ENCODE assay signal across 9 cellular contexts in the genomic region with DNA sequence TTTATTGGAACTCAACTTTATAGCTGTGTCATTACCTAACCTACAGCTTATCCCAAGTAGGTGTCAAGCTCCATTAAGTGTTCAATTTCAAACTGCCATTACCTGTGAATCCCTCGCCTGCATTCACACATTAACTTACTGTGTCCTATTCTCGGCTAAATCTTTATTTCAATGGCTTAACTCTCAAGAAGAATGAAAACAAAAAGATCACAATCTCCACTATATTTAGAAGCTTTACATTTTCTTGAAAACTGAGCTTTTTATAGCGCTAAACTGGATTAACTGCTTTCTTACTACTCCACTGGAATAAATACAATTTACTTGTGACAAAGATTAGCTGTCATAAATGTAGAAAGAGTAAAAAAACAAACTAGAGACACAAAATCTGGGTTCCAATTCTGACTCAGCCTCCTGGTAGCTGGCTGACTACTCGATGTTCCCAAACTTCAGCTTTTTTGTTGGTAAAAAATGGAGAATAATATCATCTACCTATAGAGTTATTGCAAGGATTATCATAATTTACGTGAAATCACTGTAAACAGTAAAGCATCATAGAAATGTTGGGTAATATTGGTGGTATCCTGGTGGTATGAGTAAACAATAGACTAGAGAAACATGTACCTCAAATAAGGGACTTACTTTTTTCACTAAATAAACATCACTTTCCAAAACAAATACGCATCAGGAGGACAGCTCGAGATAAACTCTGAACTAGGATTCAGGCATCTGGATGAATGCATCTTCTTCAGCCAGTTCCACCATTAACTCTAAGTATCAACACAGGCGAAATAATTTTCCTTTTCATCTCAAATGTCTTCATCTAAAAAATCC. TPM values are rescaled to one million over a fixed set of nuclear protein-coding genes. Genes with fewer than 3 reads are reported as not detected.
A peak's percentile ranks its signal among the peaks of the same experiment; 100 is the strongest.
DNase-seq lines count a peak whose midpoint lies in the region; ATAC-seq and TF ChIP-seq lines count a peak whose summit lies in the region.
"Had no signal": no experiment of that assay in that cellular context is flagged by ENCODE, and none has a peak within 500 bp of the region (broad histone marks: within the 10 kb centered on the region; RNA-seq: fewer than 3 reads in every experiment).

No MANE protein-coding gene starts in this region.

- peaks cover 19% of the 10 kb centered on the region for H3K4me1 Mint-ChIP-seq in memory B cell

- H3K9me3 ChIP-seq in left ventricle myocardium inferior (replicated peaks) (no peaks in the 10 kb centered on the region), ascending aorta (no peaks in the 10 kb centered on the region), vagina (no peaks in the 10 kb centered on the region)

- peaks cover 7% of the 10 kb centered on the region for H3K36me3 Mint-ChIP-seq in memory B cell

- ATAC-seq in Right ventricle myocardium inferior (no peak), memory B cell (ENCODE audit: low read depth) (no peak), HG02642 (IDR thresholded peaks at IDR 0.05; ENCODE audit: poor library complexity, unreplicated experiment) (no peak)

- intact Hi-C loops in left ventricle myocardium inferior (cut with micrococcal nuclease) = no loop called here
- intact Hi-C loops in Right ventricle myocardium inferior (cut with DNase I) = no loop called here
- intact Hi-C loops in ascending aorta (cut with DNase I) = loop anchor here (5.0 kb wide), 2 partner anchors 825 to 1390 kb away; a partner anchor contains a TSS
- intact Hi-C loops in vagina (cut with DNase I) = no loop called here

- TF ChIP-seq CTCF in left ventricle myocardium inferior (IDR thresholded peaks at IDR 0.05; ENCODE audit: borderline replicate concordance) (no peak), ascending aorta (IDR thresholded peaks at IDR 0.05) (no peak), vagina (IDR thresholded peaks at IDR 0.05) (no peak)

- H3K4me3 Mint-ChIP-seq in memory B cell = peak overlapping the region; percentile 76

- H3K9me3 Mint-ChIP-seq in memory B cell = no peaks in the 10 kb centered on the region

- TF ChIP-seq POLR2A in vagina (IDR thresholded peaks at IDR 0.05) = no peak

- H3K4me1 ChIP-seq in left ventricle myocardium inferior (peaks cover 46% of the 10 kb centered on the region), ascending aorta (peaks cover 0 to 20% of the 10 kb centered on the region in 2 donors), vagina (peaks cover 38% of the 10 kb centered on the region)

- H3K27me3 ChIP-seq in left ventricle myocardium inferior (ENCODE audit: low read depth) (no peaks in the 10 kb centered on the region), ascending aorta (no peaks in the 10 kb centered on the region), vagina (no peaks in the 10 kb centered on the region)

- H3K27ac Mint-ChIP-seq in memory B cell = peak overlapping the region; percentile 92

- DNase-seq in left ventricle myocardium inferior (no peak), Right ventricle myocardium inferior (ENCODE audit: missing footprints) (no peak), ascending aorta (ENCODE audit: low spot score in 2 of 2) (no peak), memory B cell (ENCODE audit: low spot score in 2 of 2) (no peak), vagina (ENCODE audit: extremely low spot score in 2 of 2) (no peak), A172 (ENCODE audit: low spot score) (no peak), H4 (ENCODE audit: low spot score) (no peak)
- DNase-seq: NCI-H1694 had no signal

- peak overlapping the region; percentile 88 for H3K4me3 ChIP-seq in left ventricle myocardium inferior
- H3K4me3 ChIP-seq in ascending aorta = peak overlapping the region; percentile 60 to 93
- peak overlapping the region; percentile 66 to 80 for H3K4me3 ChIP-seq in vagina

- H3K27me3 Mint-ChIP-seq in memory B cell = no peaks in the 10 kb centered on the region

- H3K27ac ChIP-seq in left ventricle myocardium inferior (replicated peaks) = peak overlapping the region; percentile 94
- H3K27ac ChIP-seq in ascending aorta = no peak overlapping the region
- H3K27ac ChIP-seq in vagina = no peak overlapping the region

- peaks cover 12% of the 10 kb centered on the region for H3K36me3 ChIP-seq in left ventricle myocardium inferior
- H3K36me3 ChIP-seq in ascending aorta = peaks cover 0 to 3% of the 10 kb centered on the region in 2 donors
- no peaks in the 10 kb centered on the region for H3K36me3 ChIP-seq in vagina

RNA-seq across cellular contexts. Expression of a gene that starts 1.7 kb away (rescaled TPM):
- total RNA-seq in left ventricle myocardium inferior (31.8 TPM), Right ventricle myocardium inferior (35.6 TPM), ascending aorta (101 TPM), vagina (77.8 TPM)
- total RNA-seq in A172 (2014; rRNA removed; shearing (Covaris generic)) = 15.8 and 15.9 TPM in 2 replicates
- 10.8 and 11.3 TPM in 2 replicates for total RNA-seq in H4 (2014; rRNA removed; shearing (Covaris generic))

RNA-seq across cellular contexts. Expression of a gene that starts 18.8 kb away (rescaled TPM):
- total RNA-seq in left ventricle myocardium inferior (14.2 TPM), Right ventricle myocardium inferior (11.7 TPM), ascending aorta (7.7 TPM), vagina (9.6 TPM)
- total RNA-seq in A172 (2014; rRNA removed; shearing (Covaris generic)) = 4.1 and 5.1 TPM in 2 replicates
- total RNA-seq in H4 (2014; rRNA removed; shearing (Covaris generic)) = 7.6 and 7.9 TPM in 2 replicates
